In genomic region chr9:136411358-136411757, GRCh38 we compare ENCODE assay signal across 9 cellular contexts. TPM values are rescaled to one million over a fixed set of nuclear protein-coding genes. Genes with fewer than 3 reads are reported as not detected.
DNase-seq lines count a peak whose midpoint lies in the region; ATAC-seq and TF ChIP-seq lines count a peak whose summit lies in the region.
"Had no signal": no experiment of that assay in that cellular context is flagged by ENCODE, and none has a peak within 500 bp of the region (broad histone marks: within the 10 kb centered on the region; RNA-seq: fewer than 3 reads in every experiment).

No MANE protein-coding gene starts in this region.

- H3K27ac ChIP-seq in iPS-18a (ENCODE audit: low read length): no peak overlapping the region

- H3K36me3 Mint-ChIP-seq in HFFc6 (ENCODE audit: low read depth): peaks cover 38% of the 10 kb centered on the region
- H3K36me3 Mint-ChIP-seq in activated CD8-positive, alpha-beta T cell treated with anti-CD3 and anti-CD28 coated beads, Interleukin-2, amount 10 ng/mL, durations not matched to agents 7 days and 5 days (ENCODE audit: low read depth): peaks cover 51% of the 10 kb centered on the region
- peaks cover 53 to 55% of the 10 kb centered on the region in 2 donors for H3K36me3 Mint-ChIP-seq in stimulated activated naive B cell treated with anti-CD40 and anti-IgM and Interleukin-4, amounts not matched to agents 10 μg/mL and 1 μg/mL and 100 μg/mL, for 72 hours

- DNase-seq in HFFc6: no peak
- no peak for DNase-seq in activated CD8-positive, alpha-beta T cell treated with anti-CD3 and anti-CD28 coated beads, Interleukin-2, amount 10 ng/mL, durations not matched to agents 7 days and 5 days
- no peak for DNase-seq in stimulated activated naive B cell treated with anti-CD40 and anti-IgM and Interleukin-4, amounts not matched to agents 10 μg/mL and 1 μg/mL and 100 μg/mL, for 72 hours
- DNase-seq in stimulated activated CD4-positive, alpha-beta T cell treated with anti-CD3 and anti-CD28 coated beads, Interleukin-4, amount 100 ng/mL, for 24 hours: no peak
- no peak for DNase-seq in NCI-H1092 treated with DMSO at 0.1 percent for 48 hours (lab: John Stamatoyannopoulos, UW)
- no peak for DNase-seq in activated CD4-positive, alpha-beta T cell treated with anti-CD3 and anti-CD28 coated beads, Interleukin-2, amount 50 U/mL, for 48 hours
- DNase-seq: activated CD8-positive, alpha-beta memory T cell treated with anti-CD3 and anti-CD28 coated beads for 24 hours had no signal

- POLR2A ChIA-PET in activated CD8-positive, alpha-beta T cell treated with anti-CD3 and anti-CD28 coated beads, Interleukin-2, amount 10 ng/mL, durations not matched to agents 7 days and 5 days (lab: Charles Lee): interaction anchor here (0.6 to 2.9 kb wide), 2 partner anchors 10 to 98 kb away, joined by 3 to 13 read pairs; partner anchors contain the start of gene SNAPC4

- no peak for TF ChIP-seq CTCF in HFFc6 (IDR thresholded peaks at IDR 0.05)

- no peaks in the 10 kb centered on the region for H3K27me3 ChIP-seq in iPS-18a (ENCODE audit: control insufficient read depth, insufficient read depth, low read length)

- peaks cover 2% of the 10 kb centered on the region; the same call in 1 of the 2 replicates for H3K27me3 Mint-ChIP-seq in HFFc6 (ENCODE audit: insufficient read depth)
- no peaks in the 10 kb centered on the region for H3K27me3 Mint-ChIP-seq in activated CD8-positive, alpha-beta T cell treated with anti-CD3 and anti-CD28 coated beads, Interleukin-2, amount 10 ng/mL, durations not matched to agents 7 days and 5 days (ENCODE audit: low read depth)
- H3K27me3 Mint-ChIP-seq in stimulated activated naive B cell treated with anti-CD40 and anti-IgM and Interleukin-4, amounts not matched to agents 10 μg/mL and 1 μg/mL and 100 μg/mL, for 72 hours: no peaks in the 10 kb centered on the region

- H3K9ac ChIP-seq in iPS-18a (ENCODE audit: low read length): peak overlapping the region; percentile 89

- H3K4me3 Mint-ChIP-seq in HFFc6: peak overlapping the region; percentile 98
- peak overlapping the region; percentile 92 for H3K4me3 Mint-ChIP-seq in activated CD8-positive, alpha-beta T cell treated with anti-CD3 and anti-CD28 coated beads, Interleukin-2, amount 10 ng/mL, durations not matched to agents 7 days and 5 days
- peak overlapping the region; percentile 89 to 94 for H3K4me3 Mint-ChIP-seq in stimulated activated naive B cell treated with anti-CD40 and anti-IgM and Interleukin-4, amounts not matched to agents 10 μg/mL and 1 μg/mL and 100 μg/mL, for 72 hours

- no peak for ATAC-seq in activated CD8-positive, alpha-beta T cell treated with anti-CD3 and anti-CD28 coated beads, Interleukin-2, amount 10 ng/mL, durations not matched to agents 7 days and 5 days
- ATAC-seq in stimulated activated naive B cell treated with anti-CD40 and anti-IgM and Interleukin-4, amounts not matched to agents 10 μg/mL and 1 μg/mL and 100 μg/mL, for 72 hours (replicated peaks): no peak
- ATAC-seq in HG03521 (IDR thresholded peaks at IDR 0.05; ENCODE audit: unreplicated experiment): no peak

- CTCF ChIA-PET in activated CD8-positive, alpha-beta T cell treated with anti-CD3 and anti-CD28 coated beads, Interleukin-2, amount 10 ng/mL, durations not matched to agents 7 days and 5 days (lab: Charles Lee): no interaction called here

- peak overlapping the region; percentile 88 for H3K27ac Mint-ChIP-seq in HFFc6
- H3K27ac Mint-ChIP-seq in activated CD8-positive, alpha-beta T cell treated with anti-CD3 and anti-CD28 coated beads, Interleukin-2, amount 10 ng/mL, durations not matched to agents 7 days and 5 days: peak overlapping the region; percentile 92
- H3K27ac Mint-ChIP-seq in stimulated activated naive B cell treated with anti-CD40 and anti-IgM and Interleukin-4, amounts not matched to agents 10 μg/mL and 1 μg/mL and 100 μg/mL, for 72 hours: peak overlapping the region; percentile 96

- H3K4me3 ChIP-seq in iPS-18a (ENCODE audit: low read length): peak overlapping the region; percentile 83

- H3K4me1 ChIP-seq in iPS-18a (ENCODE audit: control insufficient read depth, low read depth, low read length): no peaks in the 10 kb centered on the region

- H3K9me3 ChIP-seq in iPS-18a (ENCODE audit: control insufficient read depth, low read depth, low read length): no peaks in the 10 kb centered on the region

- H3K36me3 ChIP-seq in iPS-18a (ENCODE audit: control insufficient read depth, low read depth, low read length): peaks cover 56% of the 10 kb centered on the region

- no peaks in the 10 kb centered on the region for H3K9me3 Mint-ChIP-seq in HFFc6
- no peaks in the 10 kb centered on the region for H3K9me3 Mint-ChIP-seq in activated CD8-positive, alpha-beta T cell treated with anti-CD3 and anti-CD28 coated beads, Interleukin-2, amount 10 ng/mL, durations not matched to agents 7 days and 5 days (ENCODE audit: insufficient read depth)
- no peaks in the 10 kb centered on the region for H3K9me3 Mint-ChIP-seq in stimulated activated naive B cell treated with anti-CD40 and anti-IgM and Interleukin-4, amounts not matched to agents 10 μg/mL and 1 μg/mL and 100 μg/mL, for 72 hours

- H3K4me1 Mint-ChIP-seq in HFFc6 (ENCODE audit: low read depth): peaks cover 31% of the 10 kb centered on the region
- peaks cover 51% of the 10 kb centered on the region for H3K4me1 Mint-ChIP-seq in activated CD8-positive, alpha-beta T cell treated with anti-CD3 and anti-CD28 coated beads, Interleukin-2, amount 10 ng/mL, durations not matched to agents 7 days and 5 days (ENCODE audit: low read depth)
- H3K4me1 Mint-ChIP-seq in stimulated activated naive B cell treated with anti-CD40 and anti-IgM and Interleukin-4, amounts not matched to agents 10 μg/mL and 1 μg/mL and 100 μg/mL, for 72 hours: peaks cover 31 to 52% of the 10 kb centered on the region in 2 donors

RNA-seq across cellular contexts. Expression of gene PMPCA, which starts 0.9 kb away (rescaled TPM):
- total RNA-seq in HFFc6 (2021; fragmentation: NEBNext Ultra II Directional; extraction: Animal tissue kit (Norgen Biotek cat#: 25700)): 10 to 100 TPM; 69.1 to 81.0 (median 75.9) TPM
- total RNA-seq in activated CD8-positive, alpha-beta T cell treated with anti-CD3 and anti-CD28 coated beads, Interleukin-2, amount 10 ng/mL, durations not matched to agents 7 days and 5 days: 10 to 100 TPM; 56.5 to 57.5 TPM

RNA-seq across cellular contexts. Expression of gene ENTR1, which starts 0.9 kb away (rescaled TPM):
- total RNA-seq in HFFc6 (2021; fragmentation: NEBNext Ultra II Directional; extraction: Animal tissue kit (Norgen Biotek cat#: 25700)): 10 to 100 TPM; 40.8 to 55.1 (median 43.7) TPM
- 10 to 100 TPM; 52.8 to 54.3 TPM for total RNA-seq in activated CD8-positive, alpha-beta T cell treated with anti-CD3 and anti-CD28 coated beads, Interleukin-2, amount 10 ng/mL, durations not matched to agents 7 days and 5 days

RNA-seq across cellular contexts. Expression of gene SNAPC4, which starts 11.4 kb away (rescaled TPM):
- 1 to 10 TPM; 6.2 to 9.4 (median 6.5) TPM for total RNA-seq in HFFc6 (2021; fragmentation: NEBNext Ultra II Directional; extraction: Animal tissue kit (Norgen Biotek cat#: 25700))
- 1 to 10 TPM; 9.5 to 9.6 TPM for total RNA-seq in activated CD8-positive, alpha-beta T cell treated with anti-CD3 and anti-CD28 coated beads, Interleukin-2, amount 10 ng/mL, durations not matched to agents 7 days and 5 days

RNA-seq across cellular contexts. Expression of gene INPP5E, which starts 28.3 kb away (rescaled TPM):
- 10 to 100 TPM; 11.5 to 14.0 (median 12.3) TPM for total RNA-seq in HFFc6 (2021; fragmentation: NEBNext Ultra II Directional; extraction: Animal tissue kit (Norgen Biotek cat#: 25700))
- 10 to 100 TPM; 16.8 to 18.2 TPM for total RNA-seq in activated CD8-positive, alpha-beta T cell treated with anti-CD3 and anti-CD28 coated beads, Interleukin-2, amount 10 ng/mL, durations not matched to agents 7 days and 5 days

RNA-seq across cellular contexts. Expression of gene CARD9, which starts 37.9 kb away (rescaled TPM):
- total RNA-seq in HFFc6 (2021; fragmentation: NEBNext Ultra II Directional; extraction: Animal tissue kit (Norgen Biotek cat#: 25700)): 10 to 100 TPM in 2 of 6 experiments, 1 to 10 TPM in 4; 2.9 to 19.0 (median 3.2) TPM
- 1 to 10 TPM; 1.3 to 1.4 TPM for total RNA-seq in activated CD8-positive, alpha-beta T cell treated with anti-CD3 and anti-CD28 coated beads, Interleukin-2, amount 10 ng/mL, durations not matched to agents 7 days and 5 days
